Comparison of ENCODE assay signal across 1 cellular context in the genomic region with DNA sequence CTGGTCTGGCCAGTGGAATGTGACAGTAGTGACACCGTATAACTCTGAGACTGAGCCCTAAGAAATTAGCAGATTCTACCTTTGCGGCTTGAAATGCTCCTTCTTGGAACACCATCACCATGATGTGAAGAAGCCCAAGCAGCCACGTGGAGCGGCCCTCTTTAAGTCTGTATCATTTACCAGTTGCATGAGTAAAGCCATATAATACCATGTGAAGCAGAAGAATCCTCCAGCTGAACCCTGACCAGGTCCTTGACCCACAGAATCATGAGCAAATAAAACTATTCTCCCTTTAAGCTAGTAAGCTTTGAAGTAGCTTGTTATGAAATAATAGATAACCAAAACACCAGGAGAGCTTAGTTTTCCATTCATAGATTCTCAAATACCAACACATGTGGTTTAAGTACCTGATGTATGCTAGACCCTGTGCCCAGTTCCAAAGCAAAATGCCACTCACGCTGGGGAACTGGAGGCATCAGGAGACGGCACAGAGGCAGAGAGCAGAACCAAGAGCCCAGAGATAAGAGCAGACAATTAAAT.
A peak's percentile ranks its signal among the peaks of the same experiment; 100 is the strongest.
TF ChIP-seq lines count a peak whose summit lies in the region.

No MANE protein-coding gene starts in this region.

TF ChIP-seq in HepG2, 621 proteins besides CTCF, POLR2A, EP300 and RAD21 (continued from another document and continues in another):
- TF ChIP-seq, protein P1, sequence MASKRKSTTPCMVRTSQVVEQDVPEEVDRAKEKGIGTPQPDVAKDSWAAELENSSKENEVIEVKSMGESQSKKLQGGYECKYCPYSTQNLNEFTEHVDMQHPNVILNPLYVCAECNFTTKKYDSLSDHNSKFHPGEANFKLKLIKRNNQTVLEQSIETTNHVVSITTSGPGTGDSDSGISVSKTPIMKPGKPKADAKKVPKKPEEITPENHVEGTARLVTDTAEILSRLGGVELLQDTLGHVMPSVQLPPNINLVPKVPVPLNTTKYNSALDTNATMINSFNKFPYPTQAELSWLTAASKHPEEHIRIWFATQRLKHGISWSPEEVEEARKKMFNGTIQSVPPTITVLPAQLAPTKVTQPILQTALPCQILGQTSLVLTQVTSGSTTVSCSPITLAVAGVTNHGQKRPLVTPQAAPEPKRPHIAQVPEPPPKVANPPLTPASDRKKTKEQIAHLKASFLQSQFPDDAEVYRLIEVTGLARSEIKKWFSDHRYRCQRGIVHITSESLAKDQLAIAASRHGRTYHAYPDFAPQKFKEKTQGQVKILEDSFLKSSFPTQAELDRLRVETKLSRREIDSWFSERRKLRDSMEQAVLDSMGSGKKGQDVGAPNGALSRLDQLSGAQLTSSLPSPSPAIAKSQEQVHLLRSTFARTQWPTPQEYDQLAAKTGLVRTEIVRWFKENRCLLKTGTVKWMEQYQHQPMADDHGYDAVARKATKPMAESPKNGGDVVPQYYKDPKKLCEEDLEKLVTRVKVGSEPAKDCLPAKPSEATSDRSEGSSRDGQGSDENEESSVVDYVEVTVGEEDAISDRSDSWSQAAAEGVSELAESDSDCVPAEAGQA (IDR thresholded peaks at IDR 0.05; ENCODE audit: low read depth) = no peak
- TF ChIP-seq, protein P1 (CRISPR knock-in tag; IDR thresholded peaks at IDR 0.05; ENCODE audit: borderline replicate concordance) = 0 out of 2 replicates have a peak, but pooled peaks have one; percentile 27
- TF ChIP-seq, protein P2, sequence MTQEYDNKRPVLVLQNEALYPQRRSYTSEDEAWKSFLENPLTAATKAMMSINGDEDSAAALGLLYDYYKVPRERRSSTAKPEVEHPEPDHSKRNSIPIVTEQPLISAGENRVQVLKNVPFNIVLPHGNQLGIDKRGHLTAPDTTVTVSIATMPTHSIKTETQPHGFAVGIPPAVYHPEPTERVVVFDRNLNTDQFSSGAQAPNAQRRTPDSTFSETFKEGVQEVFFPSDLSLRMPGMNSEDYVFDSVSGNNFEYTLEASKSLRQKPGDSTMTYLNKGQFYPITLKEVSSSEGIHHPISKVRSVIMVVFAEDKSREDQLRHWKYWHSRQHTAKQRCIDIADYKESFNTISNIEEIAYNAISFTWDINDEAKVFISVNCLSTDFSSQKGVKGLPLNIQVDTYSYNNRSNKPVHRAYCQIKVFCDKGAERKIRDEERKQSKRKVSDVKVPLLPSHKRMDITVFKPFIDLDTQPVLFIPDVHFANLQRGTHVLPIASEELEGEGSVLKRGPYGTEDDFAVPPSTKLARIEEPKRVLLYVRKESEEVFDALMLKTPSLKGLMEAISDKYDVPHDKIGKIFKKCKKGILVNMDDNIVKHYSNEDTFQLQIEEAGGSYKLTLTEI (CRISPR knock-in tag; conservative IDR thresholded peaks at IDR 0.05) = no peak
- TF ChIP-seq THAP11 (CRISPR knock-in tag; IDR thresholded peaks at IDR 0.05) = peak; percentile 61; the same call in 1 of the 2 replicates
- TF ChIP-seq YEATS2 (CRISPR knock-in tag; IDR thresholded peaks at IDR 0.05; ENCODE audit: borderline replicate concordance) = 0 out of 2 replicates have a peak, but pooled peaks have one; percentile 49
- peak; percentile 89 for TF ChIP-seq BRCA1 (CRISPR knock-in tag; IDR thresholded peaks at IDR 0.05)
- TF ChIP-seq ZKSCAN8 (CRISPR knock-in tag; IDR thresholded peaks at IDR 0.05; ENCODE audit: borderline replicate concordance) = peak; percentile 83; the same call in 1 of the 2 replicates
- peak; percentile 73 for TF ChIP-seq HNF4G (IDR thresholded peaks at IDR 0.05; ENCODE audit: borderline replicate concordance, low read depth, low read length)
- TF ChIP-seq HNF4G (CRISPR knock-in tag; IDR thresholded peaks at IDR 0.05; ENCODE audit: borderline replicate concordance, low read depth) = 0 out of 2 replicates have a peak, but pooled peaks have one; percentile 52
- peak; percentile 89 for TF ChIP-seq TOPORS (CRISPR knock-in tag; IDR thresholded peaks at IDR 0.05)
- TF ChIP-seq, protein P3, sequence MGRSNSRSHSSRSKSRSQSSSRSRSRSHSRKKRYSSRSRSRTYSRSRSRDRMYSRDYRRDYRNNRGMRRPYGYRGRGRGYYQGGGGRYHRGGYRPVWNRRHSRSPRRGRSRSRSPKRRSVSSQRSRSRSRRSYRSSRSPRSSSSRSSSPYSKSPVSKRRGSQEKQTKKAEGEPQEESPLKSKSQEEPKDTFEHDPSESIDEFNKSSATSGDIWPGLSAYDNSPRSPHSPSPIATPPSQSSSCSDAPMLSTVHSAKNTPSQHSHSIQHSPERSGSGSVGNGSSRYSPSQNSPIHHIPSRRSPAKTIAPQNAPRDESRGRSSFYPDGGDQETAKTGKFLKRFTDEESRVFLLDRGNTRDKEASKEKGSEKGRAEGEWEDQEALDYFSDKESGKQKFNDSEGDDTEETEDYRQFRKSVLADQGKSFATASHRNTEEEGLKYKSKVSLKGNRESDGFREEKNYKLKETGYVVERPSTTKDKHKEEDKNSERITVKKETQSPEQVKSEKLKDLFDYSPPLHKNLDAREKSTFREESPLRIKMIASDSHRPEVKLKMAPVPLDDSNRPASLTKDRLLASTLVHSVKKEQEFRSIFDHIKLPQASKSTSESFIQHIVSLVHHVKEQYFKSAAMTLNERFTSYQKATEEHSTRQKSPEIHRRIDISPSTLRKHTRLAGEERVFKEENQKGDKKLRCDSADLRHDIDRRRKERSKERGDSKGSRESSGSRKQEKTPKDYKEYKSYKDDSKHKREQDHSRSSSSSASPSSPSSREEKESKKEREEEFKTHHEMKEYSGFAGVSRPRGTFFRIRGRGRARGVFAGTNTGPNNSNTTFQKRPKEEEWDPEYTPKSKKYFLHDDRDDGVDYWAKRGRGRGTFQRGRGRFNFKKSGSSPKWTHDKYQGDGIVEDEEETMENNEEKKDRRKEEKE (IDR thresholded peaks at IDR 0.05) = no peak
- TF ChIP-seq HOXD1 (CRISPR knock-in tag; IDR thresholded peaks at IDR 0.05) = peak; percentile 72; the same call in 1 of the 2 replicates
- TF ChIP-seq TCF7 (IDR thresholded peaks at IDR 0.05; ENCODE audit: low read depth) = peak; percentile 96
- no peak for TF ChIP-seq KLF12 (CRISPR knock-in tag; IDR thresholded peaks at IDR 0.05; ENCODE audit: borderline replicate concordance)
- no peak for TF ChIP-seq ATM (IDR thresholded peaks at IDR 0.05; ENCODE audit: borderline replicate concordance)
- no peak for TF ChIP-seq ATAD3A (CRISPR knock-in tag; IDR thresholded peaks at IDR 0.05)
- no peak for TF ChIP-seq NAIF1 (CRISPR knock-in tag; IDR thresholded peaks at IDR 0.05; ENCODE audit: borderline replicate concordance)
- TF ChIP-seq RNF2 (conservative IDR thresholded peaks at IDR 0.05; ENCODE audit: low read depth) = peak; percentile 46; the same call in 1 of the 2 replicates
- TF ChIP-seq, protein P4, sequence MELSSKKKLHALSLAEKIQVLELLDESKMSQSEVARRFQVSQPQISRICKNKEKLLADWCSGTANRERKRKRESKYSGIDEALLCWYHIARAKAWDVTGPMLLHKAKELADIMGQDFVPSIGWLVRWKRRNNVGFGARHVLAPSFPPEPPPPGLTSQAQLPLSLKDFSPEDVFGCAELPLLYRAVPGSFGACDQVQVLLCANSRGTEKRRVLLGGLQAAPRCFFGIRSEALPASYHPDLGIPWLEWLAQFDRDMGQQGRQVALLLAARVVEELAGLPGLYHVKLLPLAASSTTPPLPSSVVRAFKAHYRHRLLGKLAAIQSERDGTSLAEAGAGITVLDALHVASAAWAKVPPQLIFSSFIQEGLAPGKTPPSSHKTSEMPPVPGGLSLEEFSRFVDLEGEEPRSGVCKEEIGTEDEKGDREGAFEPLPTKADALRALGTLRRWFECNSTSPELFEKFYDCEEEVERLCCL (CRISPR knock-in tag; IDR thresholded peaks at IDR 0.05; ENCODE audit: borderline replicate concordance) = no peak
- peak; percentile 88 for TF ChIP-seq REPIN1 (CRISPR knock-in tag; IDR thresholded peaks at IDR 0.05; ENCODE audit: borderline replicate concordance, low read depth)
- TF ChIP-seq, protein P5, sequence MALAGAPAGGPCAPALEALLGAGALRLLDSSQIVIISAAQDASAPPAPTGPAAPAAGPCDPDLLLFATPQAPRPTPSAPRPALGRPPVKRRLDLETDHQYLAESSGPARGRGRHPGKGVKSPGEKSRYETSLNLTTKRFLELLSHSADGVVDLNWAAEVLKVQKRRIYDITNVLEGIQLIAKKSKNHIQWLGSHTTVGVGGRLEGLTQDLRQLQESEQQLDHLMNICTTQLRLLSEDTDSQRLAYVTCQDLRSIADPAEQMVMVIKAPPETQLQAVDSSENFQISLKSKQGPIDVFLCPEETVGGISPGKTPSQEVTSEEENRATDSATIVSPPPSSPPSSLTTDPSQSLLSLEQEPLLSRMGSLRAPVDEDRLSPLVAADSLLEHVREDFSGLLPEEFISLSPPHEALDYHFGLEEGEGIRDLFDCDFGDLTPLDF (CRISPR knock-in tag; IDR thresholded peaks at IDR 0.05) = 0 out of 2 replicates have a peak, but pooled peaks have one; percentile 25
- TF ChIP-seq ZNF121 (CRISPR knock-in tag; IDR thresholded peaks at IDR 0.05) = no peak
- peak; percentile 98 for TF ChIP-seq NR2F2 (IDR thresholded peaks at IDR 0.05; ENCODE audit: borderline replicate concordance, low read depth)
- TF ChIP-seq FOXA3 (CRISPR knock-in tag; IDR thresholded peaks at IDR 0.05) = peak; percentile 94
- TF ChIP-seq EHMT2 (IDR thresholded peaks at IDR 0.05; ENCODE audit: borderline replicate concordance, low read depth, low read length) = peak; percentile 78; the same call in 1 of the 2 replicates
- TF ChIP-seq, protein P6, sequence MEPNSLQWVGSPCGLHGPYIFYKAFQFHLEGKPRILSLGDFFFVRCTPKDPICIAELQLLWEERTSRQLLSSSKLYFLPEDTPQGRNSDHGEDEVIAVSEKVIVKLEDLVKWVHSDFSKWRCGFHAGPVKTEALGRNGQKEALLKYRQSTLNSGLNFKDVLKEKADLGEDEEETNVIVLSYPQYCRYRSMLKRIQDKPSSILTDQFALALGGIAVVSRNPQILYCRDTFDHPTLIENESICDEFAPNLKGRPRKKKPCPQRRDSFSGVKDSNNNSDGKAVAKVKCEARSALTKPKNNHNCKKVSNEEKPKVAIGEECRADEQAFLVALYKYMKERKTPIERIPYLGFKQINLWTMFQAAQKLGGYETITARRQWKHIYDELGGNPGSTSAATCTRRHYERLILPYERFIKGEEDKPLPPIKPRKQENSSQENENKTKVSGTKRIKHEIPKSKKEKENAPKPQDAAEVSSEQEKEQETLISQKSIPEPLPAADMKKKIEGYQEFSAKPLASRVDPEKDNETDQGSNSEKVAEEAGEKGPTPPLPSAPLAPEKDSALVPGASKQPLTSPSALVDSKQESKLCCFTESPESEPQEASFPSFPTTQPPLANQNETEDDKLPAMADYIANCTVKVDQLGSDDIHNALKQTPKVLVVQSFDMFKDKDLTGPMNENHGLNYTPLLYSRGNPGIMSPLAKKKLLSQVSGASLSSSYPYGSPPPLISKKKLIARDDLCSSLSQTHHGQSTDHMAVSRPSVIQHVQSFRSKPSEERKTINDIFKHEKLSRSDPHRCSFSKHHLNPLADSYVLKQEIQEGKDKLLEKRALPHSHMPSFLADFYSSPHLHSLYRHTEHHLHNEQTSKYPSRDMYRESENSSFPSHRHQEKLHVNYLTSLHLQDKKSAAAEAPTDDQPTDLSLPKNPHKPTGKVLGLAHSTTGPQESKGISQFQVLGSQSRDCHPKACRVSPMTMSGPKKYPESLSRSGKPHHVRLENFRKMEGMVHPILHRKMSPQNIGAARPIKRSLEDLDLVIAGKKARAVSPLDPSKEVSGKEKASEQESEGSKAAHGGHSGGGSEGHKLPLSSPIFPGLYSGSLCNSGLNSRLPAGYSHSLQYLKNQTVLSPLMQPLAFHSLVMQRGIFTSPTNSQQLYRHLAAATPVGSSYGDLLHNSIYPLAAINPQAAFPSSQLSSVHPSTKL (CRISPR knock-in tag; IDR thresholded peaks at IDR 0.05) = peak; percentile 100
- TF ChIP-seq ZNF850 (CRISPR knock-in tag; conservative IDR thresholded peaks at IDR 0.05) = no peak
- no peak; the same call in 1 of the 2 replicates for TF ChIP-seq ETV5 (CRISPR knock-in tag; IDR thresholded peaks at IDR 0.05; ENCODE audit: borderline replicate concordance)
- TF ChIP-seq ZNF205 (CRISPR knock-in tag; IDR thresholded peaks at IDR 0.05) = peak; percentile 57
- no peak for TF ChIP-seq MAZ (IDR thresholded peaks at IDR 0.05; ENCODE audit: borderline replicate concordance, low read depth, low read length)
- TF ChIP-seq MAZ (CRISPR knock-in tag; IDR thresholded peaks at IDR 0.05; ENCODE audit: low read depth) = no peak
- TF ChIP-seq, protein P7, sequence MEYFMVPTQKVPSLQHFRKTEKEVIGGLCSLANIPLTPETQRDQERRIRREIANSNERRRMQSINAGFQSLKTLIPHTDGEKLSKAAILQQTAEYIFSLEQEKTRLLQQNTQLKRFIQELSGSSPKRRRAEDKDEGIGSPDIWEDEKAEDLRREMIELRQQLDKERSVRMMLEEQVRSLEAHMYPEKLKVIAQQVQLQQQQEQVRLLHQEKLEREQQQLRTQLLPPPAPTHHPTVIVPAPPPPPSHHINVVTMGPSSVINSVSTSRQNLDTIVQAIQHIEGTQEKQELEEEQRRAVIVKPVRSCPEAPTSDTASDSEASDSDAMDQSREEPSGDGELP (IDR thresholded peaks at IDR 0.05; ENCODE audit: borderline replicate concordance, low read depth) = peak; percentile 85
- no peak for TF ChIP-seq ZSCAN31 (CRISPR knock-in tag; IDR thresholded peaks at IDR 0.05; ENCODE audit: low read depth)
- no peak for TF ChIP-seq FOXA1 (IDR thresholded peaks at IDR 0.05)
- peak; percentile 68; the same call in 1 of the 2 replicates for TF ChIP-seq FOXA1 (CRISPR knock-in tag; IDR thresholded peaks at IDR 0.05)
- peak; percentile 80; the same call in 1 of the 2 replicates for TF ChIP-seq KAT8 (CRISPR knock-in tag; IDR thresholded peaks at IDR 0.05)
- TF ChIP-seq GABPA (IDR thresholded peaks at IDR 0.05; ENCODE audit: low read depth, low read length) = no peak
- peak; percentile 49 for TF ChIP-seq GABPA (CRISPR knock-in tag; IDR thresholded peaks at IDR 0.05; ENCODE audit: low read depth)
- TF ChIP-seq TP53 (CRISPR knock-in tag; conservative IDR thresholded peaks at IDR 0.05) = 0 out of 2 replicates have a peak, but pooled peaks have one; percentile 41
